In genomic region chr11:561148-562003, GRCh38 we compare ENCODE assay signal across 8 cellular contexts. TPM values are rescaled to one million over a fixed set of nuclear protein-coding genes. Genes with fewer than 3 reads are reported as not detected.
A peak's percentile ranks its signal among the peaks of the same experiment; 100 is the strongest.
DNase-seq lines count a peak whose midpoint lies in the region; ATAC-seq, FAIRE-seq and TF ChIP-seq lines count a peak whose summit lies in the region.

No MANE protein-coding gene starts in this region.

- H3K4me1 Mint-ChIP-seq in HFFc6 (ENCODE audit: low read depth) (no peaks in the 10 kb centered on the region), astrocyte (ENCODE audit: low read depth, unreplicated experiment) (peaks cover 5% of the 10 kb centered on the region)

- no peaks in the 10 kb centered on the region for H3K9me2 ChIP-seq in MM.1S (replicated peaks; ENCODE audit: insufficient read depth, low read length)

- peaks cover 17% of the 10 kb centered on the region for H3K27me3 ChIP-seq in MM.1S (replicated peaks; ENCODE audit: insufficient read depth, low read length)
- peaks cover 17% of the 10 kb centered on the region for H3K27me3 ChIP-seq in astrocyte (ENCODE audit: insufficient read depth, low read length)
- H3K27me3 ChIP-seq in suprapubic skin: peaks cover 11% of the 10 kb centered on the region

- DNase-seq in activated CD4-positive, CD25-positive, alpha-beta regulatory T cell treated with anti-CD3 and anti-CD28 coated beads, Interleukin-2, amount 50 U/mL, for 72 hours: no peak
- DNase-seq in HFFc6: peak; percentile 37
- DNase-seq in MM.1S: peak; percentile 17
- no peak for DNase-seq in astrocyte (ENCODE audit: low read depth)
- peak; percentile 94 for DNase-seq in kidney glomerular epithelial cell (lab: John Stamatoyannopoulos, UW)
- no peak for DNase-seq in suprapubic skin (ENCODE audit: low spot score in 2 of 2)
- DNase-seq in GM10248 (ENCODE audit: extremely low spot score): no peak

- no peak for TF ChIP-seq POLR2A in suprapubic skin (IDR thresholded peaks at IDR 0.05)

- FAIRE-seq in astrocyte (lab: Jason Lieb, UNC): no peak

- H3K27me3 Mint-ChIP-seq in HFFc6 (ENCODE audit: insufficient read depth) (peaks cover 8% of the 10 kb centered on the region), astrocyte (ENCODE audit: low read depth, unreplicated experiment) (peaks cover 7% of the 10 kb centered on the region)

- H3K4me3 Mint-ChIP-seq in HFFc6: peak overlapping the region; percentile 88
- peak overlapping the region; percentile 91 for H3K4me3 Mint-ChIP-seq in astrocyte (ENCODE audit: unreplicated experiment)

- 17% methylated on average over 31 of the region's 67 CpGs for WGBS in suprapubic skin

- H3K4me2 ChIP-seq in MM.1S (ENCODE audit: low read depth, low read length) (peak overlapping the region; percentile 77), astrocyte (ENCODE audit: low read length) (peak overlapping the region; percentile 93)

- ATAC-seq in activated CD4-positive, CD25-positive, alpha-beta regulatory T cell treated with anti-CD3 and anti-CD28 coated beads, Interleukin-2, amount 50 U/mL, for 24 hours: peak; percentile 25 to 39

- peaks cover 6% of the 10 kb centered on the region for H3K4me1 ChIP-seq in MM.1S (ENCODE audit: low read length)
- H3K4me1 ChIP-seq in astrocyte (ENCODE audit: insufficient read depth, low read length): peaks cover 8% of the 10 kb centered on the region
- peaks cover 53% of the 10 kb centered on the region for H3K4me1 ChIP-seq in suprapubic skin

- H3K27ac ChIP-seq in MM.1S (ENCODE audit: low read length) (no peak overlapping the region), astrocyte (ENCODE audit: low read depth, low read length) (no peak overlapping the region), suprapubic skin (peak overlapping the region; percentile 89)

- no peaks in the 10 kb centered on the region for H3K9me3 ChIP-seq in MM.1S (replicated peaks; ENCODE audit: insufficient read depth, low read length)
- no peaks in the 10 kb centered on the region for H3K9me3 ChIP-seq in astrocyte (ENCODE audit: insufficient read depth, low read depth, low read length)
- no peaks in the 10 kb centered on the region for H3K9me3 ChIP-seq in suprapubic skin

- H3K36me3 Mint-ChIP-seq in HFFc6 (ENCODE audit: low read depth): no peaks in the 10 kb centered on the region
- peaks cover 9% of the 10 kb centered on the region for H3K36me3 Mint-ChIP-seq in astrocyte (ENCODE audit: low read depth, unreplicated experiment)

- H3F3A ChIP-seq in MM.1S (ENCODE audit: insufficient read depth, low read length): peaks cover 6% of the 10 kb centered on the region; the same call in 1 of the 2 replicates

- H3K9ac ChIP-seq in MM.1S (ENCODE audit: low read length) (peak overlapping the region; percentile 57; the same call in 1 of the 2 replicates), astrocyte (ENCODE audit: low read length) (peak overlapping the region; percentile 68)

- H2AFZ ChIP-seq in MM.1S (ENCODE audit: low read length) (peak overlapping the region; percentile 59; the same call in 1 of the 2 replicates), astrocyte (ENCODE audit: low read depth, low read length) (peak overlapping the region; percentile 81)

- H3K4me3 ChIP-seq in MM.1S (ENCODE audit: low read length) (peak overlapping the region; percentile 77), astrocyte (ENCODE audit: insufficient read depth, low read depth, low read length) (peak overlapping the region; percentile 67), suprapubic skin (peak overlapping the region; percentile 86)

- TF ChIP-seq CTCF in HFFc6 (IDR thresholded peaks at IDR 0.05) (no peak), MM.1S (IDR thresholded peaks at IDR 0.05; ENCODE audit: low read length) (no peak), astrocyte (IDR thresholded peaks at IDR 0.05; ENCODE audit: insufficient read depth, low read depth, low read length) (no peak), suprapubic skin (IDR thresholded peaks at IDR 0.05) (no peak), GM10248 (IDR thresholded peaks at IDR 0.05; ENCODE audit: control extremely low read depth, extremely low read depth, low read depth, missing control alignments) (no peak)

- H3K27ac Mint-ChIP-seq in HFFc6 (peak overlapping the region; percentile 43; the same call in 1 of the 2 replicates), astrocyte (ENCODE audit: unreplicated experiment) (peak overlapping the region; percentile 66)

- no peak for TF ChIP-seq EP300 in suprapubic skin (IDR thresholded peaks at IDR 0.05)

- no peaks in the 10 kb centered on the region for H3K9me3 Mint-ChIP-seq in HFFc6
- H3K9me3 Mint-ChIP-seq in astrocyte (ENCODE audit: unreplicated experiment): peaks cover 2% of the 10 kb centered on the region

- peaks cover 15% of the 10 kb centered on the region for H3K79me2 ChIP-seq in MM.1S (ENCODE audit: low read length)
- H3K79me2 ChIP-seq in astrocyte (ENCODE audit: insufficient read depth, low read length): no peaks in the 10 kb centered on the region

- H4K20me1 ChIP-seq in MM.1S (ENCODE audit: insufficient read depth, low read length) (no peaks in the 10 kb centered on the region), astrocyte (ENCODE audit: insufficient read depth, low read length) (no peaks in the 10 kb centered on the region)

- CTCF ChIA-PET in GM10248 (lab: Yijun Ruan, JAX): no interaction called here

- H3K36me3 ChIP-seq in MM.1S (replicated peaks; ENCODE audit: insufficient read depth, low read length) (no peaks in the 10 kb centered on the region), astrocyte (ENCODE audit: insufficient read depth, low read length) (no peaks in the 10 kb centered on the region), suprapubic skin (no peaks in the 10 kb centered on the region)

- POLR2A ChIA-PET in GM10248 (lab: Yijun Ruan, JAX): interaction anchor here (2.8 kb wide), 1 partner anchor 15 kb away, joined by 8 read pairs; the partner anchor contains the start of gene PHRF1

RNA-seq across cellular contexts. Expression of gene RASSF7, which starts 0.6 kb away (rescaled TPM):
- total RNA-seq in HFFc6 (2021; fragmentation: NEBNext Ultra II Directional; extraction: Animal tissue kit (Norgen Biotek cat#: 25700)): 10 to 100 TPM; 10.1 to 18.8 (median 12.7) TPM
- total RNA-seq in astrocyte: 31.1 and 32.3 TPM in 2 replicates
- total RNA-seq in suprapubic skin: 100 to 1,000 TPM in 1 of 4 donors, 10 to 100 TPM in 3; 82.6 to 113 (median 87.0) TPM

RNA-seq across cellular contexts. Expression of gene LMNTD2, which starts 0.8 kb away (rescaled TPM):
- total RNA-seq in HFFc6 (2021; fragmentation: NEBNext Ultra II Directional; extraction: Animal tissue kit (Norgen Biotek cat#: 25700)): 1 to 10 TPM in 3 of 6 experiments, under 1 TPM in 3; 0.37 to 2.3 (median 0.97) TPM
- total RNA-seq in astrocyte (2.5 and 2.8 TPM in 2 replicates), suprapubic skin (10 to 100 TPM in 1 of 4 donors, 1 to 10 TPM in 3; 6.3 to 17.8 (median 8.7) TPM)

RNA-seq across cellular contexts. Expression of gene PHRF1, which starts 14.9 kb away (rescaled TPM):
- 10 to 100 TPM; 23.8 to 27.5 (median 24.8) TPM for total RNA-seq in HFFc6 (2021; fragmentation: NEBNext Ultra II Directional; extraction: Animal tissue kit (Norgen Biotek cat#: 25700))
- total RNA-seq in astrocyte (38.0 and 38.3 TPM in 2 replicates), suprapubic skin (10 to 100 TPM; 27.9 to 55.6 (median 42.0) TPM)

RNA-seq across cellular contexts. Expression of gene LRRC56, which starts 24.0 kb away (rescaled TPM):
- total RNA-seq in HFFc6 (2021; fragmentation: NEBNext Ultra II Directional; extraction: Animal tissue kit (Norgen Biotek cat#: 25700)): under 1 TPM; 0.23 to 0.83 (median 0.55) TPM
- total RNA-seq in astrocyte (0.82 and 1.8 TPM in 2 replicates), suprapubic skin (1 to 10 TPM; 1.7 to 2.4 (median 2.1) TPM)

RNA-seq across cellular contexts. Expression of gene HRAS, which starts 26.0 kb away (rescaled TPM):
- 100 to 1,000 TPM; 102 to 125 (median 107) TPM for total RNA-seq in HFFc6 (2021; fragmentation: NEBNext Ultra II Directional; extraction: Animal tissue kit (Norgen Biotek cat#: 25700))
- 78.5 and 84.2 TPM in 2 replicates for total RNA-seq in astrocyte
- 100 to 1,000 TPM in 2 of 4 donors, 10 to 100 TPM in 2; 82.9 to 131 (median 96.2) TPM for total RNA-seq in suprapubic skin

Comparison
In these comparisons a context has a peak if more than half of its experiments do, and no peak if none do; other contexts are left out.
1. DNase-seq: peak in HFFc6 (single experiment), MM.1S (single experiment) and kidney glomerular epithelial cell (single experiment); none in activated CD4-positive, CD25-positive, alpha-beta regulatory T cell treated with anti-CD3 and anti-CD28 coated beads, Interleukin-2, amount 50 U/mL, for 72 hours (single experiment), astrocyte (single experiment), suprapubic skin (0 of 2) and GM10248 (single experiment).
2. Peak in every context shown above with its lines, with median percentiles within 50 percentile points of each other: H3K4me3 ChIP-seq.